8 cellular contexts compared by ENCODE assay signal in the genomic region with DNA sequence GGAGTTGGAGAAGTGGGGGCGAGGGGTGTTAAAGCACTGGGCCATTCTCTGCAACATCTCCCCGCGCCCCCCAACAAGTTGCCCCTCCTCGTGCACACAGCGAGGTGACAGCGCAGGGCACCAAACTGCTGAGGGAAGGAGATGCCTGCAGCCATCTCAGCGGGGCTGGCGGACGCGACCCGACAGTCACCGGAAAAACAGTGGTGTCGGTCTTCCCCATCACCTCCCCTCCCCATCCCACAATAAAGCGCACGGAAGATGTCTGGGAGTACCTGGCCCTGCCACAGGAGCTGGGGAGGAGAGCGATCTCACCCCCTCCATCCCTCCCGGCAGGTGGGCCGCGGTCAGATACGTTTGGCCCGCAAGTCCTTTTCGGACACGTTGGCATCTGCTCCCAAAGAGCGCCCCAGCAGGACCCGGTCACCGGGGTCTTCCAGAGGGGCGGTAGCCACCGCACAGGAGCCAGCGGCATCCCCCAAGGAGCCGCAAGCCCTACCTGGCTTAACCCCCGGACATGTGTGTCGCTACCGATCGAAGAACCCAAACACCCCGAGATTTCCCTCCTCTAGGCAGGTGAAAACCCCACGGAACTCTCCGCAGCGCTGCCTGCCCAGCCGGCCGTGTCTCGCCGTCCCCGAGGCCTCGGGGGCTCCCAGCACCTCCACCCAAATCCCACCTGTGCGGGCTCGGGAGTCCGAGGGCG. TPM values are rescaled to one million over a fixed set of nuclear protein-coding genes. Genes with fewer than 3 reads are reported as not detected.
A peak's percentile ranks its signal among the peaks of the same experiment; 100 is the strongest.
DNase-seq lines count a peak whose midpoint lies in the region; ATAC-seq, FAIRE-seq and TF ChIP-seq lines count a peak whose summit lies in the region.

No MANE protein-coding gene starts in this region.

- DNase-seq in HL-60 (ENCODE audit: low read depth in 1 of 2, low spot score in 1 of 2) (no peak), bronchial epithelial cell (ENCODE audit: low read depth) (no peak), GM12892 (ENCODE audit: insufficient read length) (no peak), BE2C (no peak), NCI-H2227 treated with DMSO at 0.1 percent for 48 hours (lab: John Stamatoyannopoulos, UW) (no peak)

- H3K36me3 ChIP-seq in bronchial epithelial cell (ENCODE audit: control insufficient read depth, insufficient read depth, low read length), result no peaks in the 10 kb centered on the region
- no peaks in the 10 kb centered on the region for H3K36me3 ChIP-seq in mucosa of rectum (ENCODE audit: control insufficient read depth in 2 of 2, insufficient read depth in 2 of 2, low read length in 2 of 2)
- no peaks in the 10 kb centered on the region for H3K36me3 ChIP-seq in BE2C

- H3K27me3 ChIP-seq in HL-60 (ENCODE audit: insufficient read depth, poor library complexity, severe bottlenecking) (peaks cover 56% of the 10 kb centered on the region), bronchial epithelial cell (ENCODE audit: control insufficient read depth, insufficient read depth, low read length) (no peaks in the 10 kb centered on the region), mucosa of rectum (ENCODE audit: control insufficient read depth in 2 of 2, insufficient read depth in 2 of 2, low read length in 2 of 2) (peaks cover 0 to 2% of the 10 kb centered on the region in 2 donors), BE2C (peaks cover 36% of the 10 kb centered on the region)

- FAIRE-seq in bronchial epithelial cell (lab: Jason Lieb, UNC) (no peak), GM12892 (lab: Jason Lieb, UNC) (no peak)

- no peak for TF ChIP-seq CTCF in HL-60 (IDR thresholded peaks at IDR 0.05; ENCODE audit: insufficient read depth, low read length)
- no peak for TF ChIP-seq CTCF in bronchial epithelial cell (IDR thresholded peaks at IDR 0.05; ENCODE audit: insufficient read depth, low read length, severe bottlenecking)
- TF ChIP-seq CTCF in BE2C (IDR thresholded peaks at IDR 0.05; ENCODE audit: low read depth, low read length), result no peak

- no peak for TF ChIP-seq POLR2A in GM12892 (IDR thresholded peaks at IDR 0.05; ENCODE audit: low read depth, low read length)

- no peak overlapping the region for H3K27ac ChIP-seq in HL-60 (replicated peaks)
- H3K27ac ChIP-seq in mucosa of rectum (ENCODE audit: low read depth in 2 of 2, low read length in 2 of 2), result peak overlapping the region; percentile 91 to 92

- H3K4me3 ChIP-seq in HL-60 (replicated peaks; ENCODE audit: insufficient read depth, low read length) (peak overlapping the region; percentile 27), bronchial epithelial cell (ENCODE audit: low read depth, low read length) (peak overlapping the region; percentile 91), mucosa of rectum (ENCODE audit: low read length in 2 of 2) (peak overlapping the region; percentile 91 to 92), BE2C (ENCODE audit: low read depth, low read length) (no peak overlapping the region)

- H3K9me3 ChIP-seq in mucosa of rectum (ENCODE audit: control insufficient read depth in 2 of 2, low read length in 2 of 2), result no peaks in the 10 kb centered on the region
- H3K9me3 ChIP-seq in BE2C, result no peaks in the 10 kb centered on the region

- ATAC-seq in GM18502 (IDR thresholded peaks at IDR 0.05; ENCODE audit: poor library complexity, unreplicated experiment), result peak; percentile 10
- no peak for ATAC-seq in HG03378 (IDR thresholded peaks at IDR 0.05; ENCODE audit: unreplicated experiment)

- peak overlapping the region; percentile 85 to 98 for H3K9ac ChIP-seq in mucosa of rectum (ENCODE audit: low read depth in 1 of 2, low read length in 2 of 2)

- H3K4me1 ChIP-seq in mucosa of rectum (ENCODE audit: control insufficient read depth in 2 of 2, insufficient read depth in 2 of 2, low read length in 2 of 2), result peaks cover 22 to 26% of the 10 kb centered on the region in 2 donors
- H3K4me1 ChIP-seq in BE2C, result no peaks in the 10 kb centered on the region

RNA-seq across cellular contexts. Expression of gene ATP8B1, which starts 0.8 kb away (rescaled TPM):
- 20.8 and 32.1 TPM in 2 replicates for total RNA-seq in bronchial epithelial cell
- 0.15 TPM for polyA plus RNA-seq in GM12892 (2012; ENCODE audit: missing spikeins)
- polyA plus RNA-seq in BE2C (2012; ENCODE audit: insufficient read depth, insufficient read length, low read depth), result 0.15 TPM
